Comparison of ENCODE assay signal across 28 cellular contexts in genomic region chr16:65524231-65524630, GRCh38.
"Had no signal": no experiment of that assay in that cellular context is flagged by ENCODE, and none has a peak within 500 bp of the region (broad histone marks: within the 10 kb centered on the region; RNA-seq: fewer than 3 reads in every experiment).

No MANE protein-coding gene starts in this region.

- H3K9me3 Mint-ChIP-seq: activated CD4-positive, alpha-beta memory T cell treated with anti-CD3 and anti-CD28 coated beads, Interleukin-2, amount 10 ng/mL, durations not matched to agents 7 days and 5 days; activated naive CD4-positive, alpha-beta T cell treated with anti-CD3 and anti-CD28 coated beads, Interleukin-2, amount 10 ng/mL, durations not matched to agents 7 days and 5 days; activated naive CD8-positive, alpha-beta T cell treated with anti-CD3 and anti-CD28 coated beads for 36 hours had no signal

- H3K36me3 ChIP-seq: Peyer's patch had no signal

- H3K27me3 Mint-ChIP-seq: activated B cell treated with CpG ODN at 0.5 μM for 24 hours; activated CD4-positive, alpha-beta memory T cell treated with anti-CD3 and anti-CD28 coated beads, Interleukin-2, amount 10 ng/mL, durations not matched to agents 7 days and 5 days; activated naive CD4-positive, alpha-beta T cell treated with anti-CD3 and anti-CD28 coated beads, Interleukin-2, amount 10 ng/mL, durations not matched to agents 7 days and 5 days; activated naive CD8-positive, alpha-beta T cell treated with anti-CD3 and anti-CD28 coated beads for 36 hours; activated T-helper 17 cell treated with anti-CD3 and anti-CD28 coated beads, Interleukin-2, amount 50 U/mL, for 72 hours; central memory CD8-positive, alpha-beta T cell; T-cell had no signal

- H3K4me1 ChIP-seq: body of pancreas, Peyer's patch had no signal

- H3K27ac ChIP-seq: body of pancreas, Peyer's patch, RWPE1 had no signal

- ATAC-seq: activated T-helper 17 cell treated with anti-CD3 and anti-CD28 coated beads, Interleukin-2, amount 50 U/mL, for 72 hours; body of pancreas; K562; T-cell had no signal

- DNase-seq: activated B cell treated with CpG ODN at 0.5 μM for 24 hours; activated CD4-positive, alpha-beta memory T cell treated with anti-CD3 and anti-CD28 coated beads, Interleukin-2, amount 10 ng/mL, durations not matched to agents 7 days and 5 days; activated CD4-positive, alpha-beta T cell treated with anti-CD3 and anti-CD28 coated beads, Interleukin-2, amount 50 U/mL, for 1 hour; activated gamma-delta T cell treated with Interleukin-2 at 50 U/mL for 16 hours; activated naive CD4-positive, alpha-beta T cell treated with anti-CD3 and anti-CD28 coated beads, Interleukin-2, amount 10 ng/mL, durations not matched to agents 7 days and 5 days; activated naive CD8-positive, alpha-beta T cell treated with anti-CD3 and anti-CD28 coated beads for 36 hours; activated T-cell treated with anti-CD3 and anti-CD28 coated beads for 4 hours; activated T-cell treated with anti-CD3 and anti-CD28 coated beads, Interleukin-2, amount 50 U/mL, for 48 hours; aorta; body of pancreas; Karpas-422; MM.1S; NCI-H1105 treated with DMSO at 0.1 percent for 48 hours; NCI-H1436 treated with DMSO at 0.1 percent for 48 hours; NCI-H187; NCI-H2171; NCI-H2227 treated with DMSO at 0.1 percent for 48 hours; NCI-H446 treated with DMSO at 0.1 percent for 48 hours; NK-92 treated with Interleukin-12 subunit alpha and Interleukin-12 subunit beta, amount 100 ng/mL, for 24 hours; Peyer's patch; Right ventricle myocardium superior; T-cell; T-helper 2 cell; T1000 had no signal

- H3K36me3 Mint-ChIP-seq: activated naive CD4-positive, alpha-beta T cell treated with anti-CD3 and anti-CD28 coated beads, Interleukin-2, amount 10 ng/mL, durations not matched to agents 7 days and 5 days; activated naive CD8-positive, alpha-beta T cell treated with anti-CD3 and anti-CD28 coated beads for 36 hours; T-cell had no signal

- H3K27ac Mint-ChIP-seq: activated B cell treated with CpG ODN at 0.5 μM for 24 hours; activated CD4-positive, alpha-beta memory T cell treated with anti-CD3 and anti-CD28 coated beads, Interleukin-2, amount 10 ng/mL, durations not matched to agents 7 days and 5 days; activated naive CD4-positive, alpha-beta T cell treated with anti-CD3 and anti-CD28 coated beads, Interleukin-2, amount 10 ng/mL, durations not matched to agents 7 days and 5 days; activated naive CD8-positive, alpha-beta T cell treated with anti-CD3 and anti-CD28 coated beads for 36 hours; activated T-helper 17 cell treated with anti-CD3 and anti-CD28 coated beads, Interleukin-2, amount 50 U/mL, for 72 hours; T-cell had no signal

- H3K4me3 ChIP-seq: body of pancreas, K562, Peyer's patch had no signal

- H3K4me3 Mint-ChIP-seq: activated B cell treated with CpG ODN at 0.5 μM for 24 hours; activated CD4-positive, alpha-beta memory T cell treated with anti-CD3 and anti-CD28 coated beads, Interleukin-2, amount 10 ng/mL, durations not matched to agents 7 days and 5 days; activated naive CD4-positive, alpha-beta T cell treated with anti-CD3 and anti-CD28 coated beads, Interleukin-2, amount 10 ng/mL, durations not matched to agents 7 days and 5 days; activated naive CD8-positive, alpha-beta T cell treated with anti-CD3 and anti-CD28 coated beads for 36 hours; activated T-helper 17 cell treated with anti-CD3 and anti-CD28 coated beads, Interleukin-2, amount 50 U/mL, for 72 hours; central memory CD8-positive, alpha-beta T cell; T-cell had no signal

- H3K9me3 ChIP-seq: body of pancreas, Peyer's patch had no signal

- H3K27me3 ChIP-seq: body of pancreas, Peyer's patch had no signal

- H3K4me1 Mint-ChIP-seq: activated B cell treated with CpG ODN at 0.5 μM for 24 hours; activated CD4-positive, alpha-beta memory T cell treated with anti-CD3 and anti-CD28 coated beads, Interleukin-2, amount 10 ng/mL, durations not matched to agents 7 days and 5 days; activated naive CD4-positive, alpha-beta T cell treated with anti-CD3 and anti-CD28 coated beads, Interleukin-2, amount 10 ng/mL, durations not matched to agents 7 days and 5 days; activated naive CD8-positive, alpha-beta T cell treated with anti-CD3 and anti-CD28 coated beads for 36 hours; activated T-helper 17 cell treated with anti-CD3 and anti-CD28 coated beads, Interleukin-2, amount 50 U/mL, for 72 hours; central memory CD8-positive, alpha-beta T cell; T-cell had no signal
